Comparison of ENCODE assay signal across 16 cellular contexts in genomic region chr13:114320065-114320464, GRCh38. TPM values are rescaled to one million over a fixed set of nuclear protein-coding genes. Genes with fewer than 3 reads are reported as not detected.
DNase-seq lines count a peak whose midpoint lies in the region; ATAC-seq and TF ChIP-seq lines count a peak whose summit lies in the region.
"Had no signal": no experiment of that assay in that cellular context is flagged by ENCODE, and none has a peak within 500 bp of the region (broad histone marks: within the 10 kb centered on the region; RNA-seq: fewer than 3 reads in every experiment).

No MANE protein-coding gene starts in this region.

- no peak overlapping the region for H3K14ac ChIP-seq in mesenchymal stem cell (ENCODE audit: low read length in 2 of 2)

- no peaks in the 10 kb centered on the region for H3K9me3 ChIP-seq in CD4-positive, alpha-beta memory T cell (ENCODE audit: control insufficient read depth in 1 of 2, low read length in 2 of 2)
- no peaks in the 10 kb centered on the region for H3K9me3 ChIP-seq in mesenchymal stem cell (ENCODE audit: control insufficient read depth, low read length)
- H3K9me3 ChIP-seq: colonic mucosa had no signal

- H3K4me3 ChIP-seq in CD4-positive, alpha-beta memory T cell (ENCODE audit: low read length in 2 of 2): no peak overlapping the region
- H3K4me3 ChIP-seq in mesenchymal stem cell (ENCODE audit: insufficient read depth in 1 of 2, low read depth in 1 of 2, low read length in 2 of 2): no peak overlapping the region
- H3K4me3 ChIP-seq: colonic mucosa had no signal

- no peak overlapping the region for H2BK120ac ChIP-seq in mesenchymal stem cell (ENCODE audit: low read depth, low read length)

- peaks cover 27 to 47% (median 35%) of the 10 kb centered on the region in 4 donors for H3K4me1 Mint-ChIP-seq in CD4-positive, alpha-beta memory T cell
- peaks cover 47% of the 10 kb centered on the region for H3K4me1 Mint-ChIP-seq in chondrocyte (ENCODE audit: low read depth)

- CTCF ChIA-PET in CD4-positive, alpha-beta memory T cell (lab: Charles Lee; ENCODE audit: partially characterized antibody): interaction anchor here (2.4 kb wide), 1 partner anchor 20 kb away, joined by 6 read pairs; no protein-coding TSS in a partner anchor
- CTCF ChIA-PET in HEK293T (lab: Yijun Ruan, JAX): no interaction called here

- H2AK5ac ChIP-seq in mesenchymal stem cell (ENCODE audit: low read length, severe bottlenecking): peak overlapping the region; percentile 72

- H3K4me1 ChIP-seq in CD4-positive, alpha-beta memory T cell (ENCODE audit: insufficient read depth, low read length): peaks cover 47% of the 10 kb centered on the region
- H3K4me1 ChIP-seq in mesenchymal stem cell (ENCODE audit: control insufficient read depth, insufficient read depth, low read depth, low read length): peaks cover 13% of the 10 kb centered on the region
- H3K4me1 ChIP-seq: colonic mucosa had no signal

- H2BK5ac ChIP-seq in mesenchymal stem cell (ENCODE audit: low read depth, low read length, poor library complexity, severe bottlenecking): no peak overlapping the region

- no peak overlapping the region for H3K23ac ChIP-seq in mesenchymal stem cell (ENCODE audit: low read length in 2 of 2)

- POLR2A ChIA-PET in CD4-positive, alpha-beta memory T cell (lab: Charles Lee; ENCODE audit: partially characterized antibody): no interaction called here
- POLR2A ChIA-PET in HEK293T (lab: Yijun Ruan, JAX): no interaction called here

- no peak overlapping the region for H2AFZ ChIP-seq in mesenchymal stem cell (ENCODE audit: low read depth, low read length)

- H3K18ac ChIP-seq in mesenchymal stem cell (ENCODE audit: low read depth in 1 of 2, low read length in 2 of 2): peak overlapping the region; percentile 37 to 64

- no peaks in the 10 kb centered on the region for H3K9me3 Mint-ChIP-seq in CD4-positive, alpha-beta memory T cell
- H3K9me3 Mint-ChIP-seq in chondrocyte (ENCODE audit: low read depth): peaks cover 2% of the 10 kb centered on the region
- H3K9me3 Mint-ChIP-seq: activated naive CD4-positive, alpha-beta T cell treated with anti-CD3 and anti-CD28 coated beads, Interleukin-2, amount 50 U/mL, for 24 hours; stimulated activated naive B cell treated with anti-CD40 and anti-IgM and Interleukin-4, amounts not matched to agents 10 μg/mL and 1 μg/mL and 100 μg/mL, for 72 hours had no signal

- no peaks in the 10 kb centered on the region for H3K27me3 Mint-ChIP-seq in CD4-positive, alpha-beta memory T cell
- no peaks in the 10 kb centered on the region for H3K27me3 Mint-ChIP-seq in chondrocyte (ENCODE audit: low read depth)
- H3K27me3 Mint-ChIP-seq: activated naive CD4-positive, alpha-beta T cell treated with anti-CD3 and anti-CD28 coated beads, Interleukin-2, amount 50 U/mL, for 24 hours; stimulated activated naive B cell treated with anti-CD40 and anti-IgM and Interleukin-4, amounts not matched to agents 10 μg/mL and 1 μg/mL and 100 μg/mL, for 72 hours had no signal

- no peak for TF ChIP-seq CTCF in chondrocyte (IDR thresholded peaks at IDR 0.05)

- H3K27ac Mint-ChIP-seq in CD4-positive, alpha-beta memory T cell: peak overlapping the region in 6 of 7 donors; percentile 0 to 57 (median 28)
- H3K27ac Mint-ChIP-seq in chondrocyte (ENCODE audit: unreplicated experiment): peak overlapping the region; percentile 93
- H3K27ac Mint-ChIP-seq: stimulated activated naive B cell treated with anti-CD40 and anti-IgM and Interleukin-4, amounts not matched to agents 10 μg/mL and 1 μg/mL and 100 μg/mL, for 72 hours had no signal

- H3K4ac ChIP-seq in mesenchymal stem cell (ENCODE audit: low read depth in 1 of 2, low read length in 2 of 2): peak overlapping the region in 1 of 2 experiments; percentile 27

- no peaks in the 10 kb centered on the region for H3K27me3 ChIP-seq in CD4-positive, alpha-beta memory T cell (ENCODE audit: insufficient read depth, low read length)
- H3K27me3 ChIP-seq in mesenchymal stem cell (ENCODE audit: control insufficient read depth in 1 of 2, insufficient read depth in 1 of 2, low read length in 2 of 2): no peaks in the 10 kb centered on the region
- H3K27me3 ChIP-seq: colonic mucosa had no signal

- no peak for DNase-seq in CD4-positive, alpha-beta memory T cell
- peak; percentile 67 for DNase-seq in OCI-M1 (lab: John Stamatoyannopoulos, UW)
- no peak for DNase-seq in chondrocyte (ENCODE audit: low spot score)
- no peak for DNase-seq in mesenchymal stem cell
- DNase-seq in HCEC 1CT: no peak
- no peak for DNase-seq in HEK293T (ENCODE audit: extremely low spot score)
- DNase-seq in HK-2 (ENCODE audit: unreplicated experiment): no peak
- DNase-seq: activated CD4-positive, alpha-beta T cell treated with anti-CD3 and anti-CD28 coated beads for 4 hours; colonic mucosa; NCI-H1436; NCI-H510A treated with DMSO at 0.1 percent for 48 hours; stimulated activated CD4-positive, alpha-beta T cell treated with anti-CD3 and anti-CD28 coated beads, Interleukin-2, amount 100 ng/mL, for 48 hours; stimulated activated naive B cell treated with anti-CD40 and anti-IgM and Interleukin-4, amounts not matched to agents 10 μg/mL and 1 μg/mL and 100 μg/mL, for 72 hours had no signal

- H3K36me3 Mint-ChIP-seq in CD4-positive, alpha-beta memory T cell: peaks cover 25 to 46% of the 10 kb centered on the region in 2 donors
- H3K36me3 Mint-ChIP-seq in chondrocyte (ENCODE audit: low read depth): peaks cover 28% of the 10 kb centered on the region

- intact Hi-C loops in CD4-positive, alpha-beta memory T cell (cut with micrococcal nuclease): no loop called here

- no peak for ATAC-seq in HG03280 (IDR thresholded peaks at IDR 0.05; ENCODE audit: unreplicated experiment)
- ATAC-seq: stimulated activated naive B cell treated with anti-CD40 and anti-IgM and Interleukin-4, amounts not matched to agents 10 μg/mL and 1 μg/mL and 100 μg/mL, for 72 hours had no signal

- no peak overlapping the region for H3K9ac ChIP-seq in mesenchymal stem cell (ENCODE audit: low read length)

- H3K27ac ChIP-seq in CD4-positive, alpha-beta memory T cell (ENCODE audit: low read depth, low read length): no peak overlapping the region
- peak overlapping the region; percentile 18 for H3K27ac ChIP-seq in mesenchymal stem cell (ENCODE audit: low read length, poor library complexity, severe bottlenecking)
- H3K27ac ChIP-seq: C4-2B, colonic mucosa had no signal

- peaks cover 23% of the 10 kb centered on the region for H3K79me1 ChIP-seq in mesenchymal stem cell (replicated peaks; ENCODE audit: low read length, poor library complexity, severe bottlenecking)

- no peak overlapping the region for H3K4me2 ChIP-seq in mesenchymal stem cell (ENCODE audit: low read length, poor library complexity, severe bottlenecking)

- H4K8ac ChIP-seq in mesenchymal stem cell (ENCODE audit: low read length): no peak overlapping the region

- H4K91ac ChIP-seq in mesenchymal stem cell (ENCODE audit: low read length): no peak overlapping the region

- no peak overlapping the region for H2BK15ac ChIP-seq in mesenchymal stem cell (ENCODE audit: low read depth, poor library complexity, severe bottlenecking)

- H3K36me3 ChIP-seq in CD4-positive, alpha-beta memory T cell (ENCODE audit: insufficient read depth, low read length): peaks cover 42% of the 10 kb centered on the region
- peaks cover 14 to 46% of the 10 kb centered on the region in 2 experiments for H3K36me3 ChIP-seq in mesenchymal stem cell (ENCODE audit: control insufficient read depth in 1 of 2, insufficient read depth in 2 of 2, low read depth in 1 of 2, low read length in 2 of 2)

- H2BK12ac ChIP-seq in mesenchymal stem cell (ENCODE audit: low read length in 2 of 2): no peak overlapping the region

- H3K4me3 Mint-ChIP-seq in CD4-positive, alpha-beta memory T cell: no peak overlapping the region
- H3K4me3 Mint-ChIP-seq in chondrocyte (ENCODE audit: unreplicated experiment): no peak overlapping the region
- H3K4me3 Mint-ChIP-seq: activated naive CD4-positive, alpha-beta T cell treated with anti-CD3 and anti-CD28 coated beads, Interleukin-2, amount 50 U/mL, for 24 hours; stimulated activated naive B cell treated with anti-CD40 and anti-IgM and Interleukin-4, amounts not matched to agents 10 μg/mL and 1 μg/mL and 100 μg/mL, for 72 hours had no signal

TF ChIP-seq in HEK293T, 16 proteins besides CTCF, POLR2A, EP300 and RAD21:
- TF ChIP-seq NFRKB (IDR thresholded peaks at IDR 0.05) (no peak), FOXK2 (IDR thresholded peaks at IDR 0.05) (no peak), BHLHE40 (IDR thresholded peaks at IDR 0.05; ENCODE audit: borderline replicate concordance) (no peak), FOXA1 (IDR thresholded peaks at IDR 0.05) (no peak), ARNT (IDR thresholded peaks at IDR 0.05) (no peak), FOXM1 (IDR thresholded peaks at IDR 0.05; ENCODE audit: borderline replicate concordance) (no peak), TARDBP (IDR thresholded peaks at IDR 0.05) (no peak), ELF4 (IDR thresholded peaks at IDR 0.05) (no peak), L3MBTL2 (conservative IDR thresholded peaks at IDR 0.05) (no peak), SP1 (IDR thresholded peaks at IDR 0.05) (no peak)

RNA-seq across cellular contexts. Expression of gene CHAMP1, which starts 5.8 kb away (rescaled TPM):
- total RNA-seq in CD4-positive, alpha-beta memory T cell: 10 to 100 TPM; 24.0 to 25.1 TPM
- 1 to 10 TPM; 5.4 to 8.6 TPM for polyA plus RNA-seq in CD4-positive, alpha-beta memory T cell
- 22.0 to 25.0 TPM (median 23.5 TPM) in 3 replicates for total RNA-seq in chondrocyte
- 26.3 TPM for polyA plus RNA-seq in mesenchymal stem cell (2013, experiment 1 of 2)
- 26.1 TPM for polyA plus RNA-seq in mesenchymal stem cell (2013, experiment 2 of 2)

RNA-seq across cellular contexts. Expression of gene UPF3A, which starts 38.7 kb away (rescaled TPM):
- 10 to 100 TPM; 85.9 to 91.2 TPM for total RNA-seq in CD4-positive, alpha-beta memory T cell
- polyA plus RNA-seq in CD4-positive, alpha-beta memory T cell: 10 to 100 TPM; 11.2 to 34.5 TPM
- 44.4 to 48.7 TPM (median 46.2 TPM) in 3 replicates for total RNA-seq in chondrocyte
- 66.0 TPM for polyA plus RNA-seq in mesenchymal stem cell (2013, experiment 1 of 2)
- 65.6 TPM for polyA plus RNA-seq in mesenchymal stem cell (2013, experiment 2 of 2)
